Comparison of ENCODE assay signal across 8 cellular contexts in genomic region chr10:73886085-73886529, GRCh38. TPM values are rescaled to one million over a fixed set of nuclear protein-coding genes. Genes with fewer than 3 reads are reported as not detected.
DNase-seq lines count a peak whose midpoint lies in the region; ATAC-seq, FAIRE-seq and TF ChIP-seq lines count a peak whose summit lies in the region.

No MANE protein-coding gene starts in this region.

- TF ChIP-seq POLR2A in thyroid gland (IDR thresholded peaks at IDR 0.05) = no peak

- H3K4me1 ChIP-seq in thyroid gland = peaks cover 32 to 33% of the 10 kb centered on the region in 2 donors

- DNase-seq in AG08396 (ENCODE audit: low spot score) (peak; percentile 78), GM18507 (ENCODE audit: extremely low spot score, insufficient read length, low read depth) (no peak), HL-60 (ENCODE audit: low read depth in 1 of 2, low spot score in 1 of 2) (peak in 1 of 2 experiments; percentile 75), RKO (ENCODE audit: low spot score) (peak; percentile 83), foreskin fibroblast (peak; percentile 77 to 93), omental fat pad (ENCODE audit: low spot score) (no peak), thyroid gland (peak; percentile 75 to 80)
- peak; percentile 86 for DNase-seq in activated effector memory CD4-positive, alpha-beta T cell treated with anti-CD3 and anti-CD28 coated beads, Interleukin-2, amount 50 U/mL, for 16 hours

- H3K36me3 ChIP-seq in thyroid gland = no peaks in the 10 kb centered on the region

- no peak overlapping the region for H3K4me3 ChIP-seq in HL-60 (replicated peaks; ENCODE audit: insufficient read depth, low read length)
- H3K4me3 ChIP-seq in foreskin fibroblast (ENCODE audit: low read depth in 1 of 2, low read length in 2 of 2) = no peak overlapping the region
- no peak overlapping the region for H3K4me3 ChIP-seq in thyroid gland (replicated peaks in 1 of 3)

- peak; percentile 77 for FAIRE-seq in GM18507 (lab: Jason Lieb, UNC)

- intact Hi-C loops in thyroid gland (cut with DNase I) = loop anchor here (2.0 to 10.0 kb wide), 2 partner anchors 55 to 189 kb away; no protein-coding TSS in a partner anchor

- H3K9me3 ChIP-seq in thyroid gland = no peaks in the 10 kb centered on the region

- H3K27ac ChIP-seq in HL-60 (replicated peaks) (no peak overlapping the region), thyroid gland (peak overlapping the region; percentile 84 to 88 (median 85))

- ATAC-seq in omental fat pad (ENCODE audit: low FRiP score) = peak; percentile 74

- TF ChIP-seq CTCF in HL-60 (IDR thresholded peaks at IDR 0.05; ENCODE audit: insufficient read depth, low read length) = peak; percentile 90
- TF ChIP-seq CTCF in foreskin fibroblast (IDR thresholded peaks at IDR 0.05; ENCODE audit: low read depth, low read length) = peak; percentile 86
- peak in 1 of 3 donors; percentile 69 for TF ChIP-seq CTCF in omental fat pad (IDR thresholded peaks at IDR 0.05)
- peak; percentile 51 to 94 (median 83) for TF ChIP-seq CTCF in thyroid gland (IDR thresholded peaks at IDR 0.05)

- 1 to 5% methylated on average over 5 of the region's 5 CpGs for WGBS in thyroid gland, 2 donors

- H3K27me3 ChIP-seq in HL-60 (ENCODE audit: insufficient read depth, poor library complexity, severe bottlenecking) (no peaks in the 10 kb centered on the region), thyroid gland (no peaks in the 10 kb centered on the region)

RNA-seq across cellular contexts. Expression of gene CAMK2G, which starts 11.8 kb away (rescaled TPM):
- total RNA-seq in omental fat pad (10 to 100 TPM; 10.6 to 35.8 (median 15.6) TPM), thyroid gland (10 to 100 TPM; 21.2 to 27.4 (median 22.3) TPM)

RNA-seq across cellular contexts. Expression of gene PLAU, which starts 24.8 kb away (rescaled TPM):
- total RNA-seq in omental fat pad = 10 to 100 TPM in 3 of 4 donors, 1 to 10 TPM in 1; 7.3 to 75.2 (median 31.9) TPM
- total RNA-seq in thyroid gland = 10 to 100 TPM in 1 of 4 donors, 1 to 10 TPM in 3; 3.8 to 13.3 (median 7.3) TPM

Comparison
In these comparisons a context has a peak if more than half of its experiments do, and no peak if none do; other contexts are left out.
1. DNase-seq: peak in AG08396 (single experiment), RKO (single experiment), activated effector memory CD4-positive, alpha-beta T cell treated with anti-CD3 and anti-CD28 coated beads, Interleukin-2, amount 50 U/mL, for 16 hours (single experiment), foreskin fibroblast (2 of 2) and thyroid gland (2 of 2); none in GM18507 (single experiment) and omental fat pad (single experiment).